8 cellular contexts compared by ENCODE assay signal in genomic region chr9:133120343-133121199, GRCh38. TPM values are rescaled to one million over a fixed set of nuclear protein-coding genes. Genes with fewer than 3 reads are reported as not detected.
DNase-seq lines count a peak whose midpoint lies in the region; ATAC-seq and TF ChIP-seq lines count a peak whose summit lies in the region.

No MANE protein-coding gene starts in this region.

- no peaks in the 10 kb centered on the region for H3K9me3 Mint-ChIP-seq in naive B cell

- H3K4me1 Mint-ChIP-seq in naive B cell = peaks cover 25 to 36% (median 33%) of the 10 kb centered on the region in 3 donors

- H3K4me3 Mint-ChIP-seq in naive B cell = peak overlapping the region; percentile 65 to 88 (median 80)

- peak overlapping the region in 4 of 6 donors; percentile 59 to 98 (median 86) for H3K27ac Mint-ChIP-seq in naive B cell

- no peak for DNase-seq in AG10803 (ENCODE audit: low read depth)
- DNase-seq in NCI-H69 (lab: John Stamatoyannopoulos, UW) = peak; percentile 76
- no peak for DNase-seq in naive B cell
- no peak for DNase-seq in hippocampal formation (lab: John Stamatoyannopoulos, UW)
- no peak for DNase-seq in ACHN
- DNase-seq in activated CD4-positive, alpha-beta T cell treated with anti-CD3 and anti-CD28 coated beads, Interleukin-2, amount 50 U/mL, for 1 hour = no peak

- in situ Hi-C loops in ACHN (cut with HindIII; ENCODE audit: low pct_ligation_motif_present, low pct_unique_long_range_greater_than_20kb, low sequenced_read_pairs) = no loop called here

- peak; percentile 7 for ATAC-seq in GM19328 (IDR thresholded peaks at IDR 0.05; ENCODE audit: unreplicated experiment)
- no peak for ATAC-seq in naive B cell (ENCODE audit: low read depth in 2 of 2)

- no peaks in the 10 kb centered on the region for H3K36me3 Mint-ChIP-seq in naive B cell

- peaks cover 72 to 87% of the 10 kb centered on the region in 2 donors for H3K4me1 ChIP-seq in duodenal mucosa (ENCODE audit: control insufficient read depth in 1 of 2, insufficient read depth in 2 of 2, low read length in 2 of 2)

- no peaks in the 10 kb centered on the region for H3K27me3 Mint-ChIP-seq in naive B cell

- no peaks in the 10 kb centered on the region for H3K9me3 ChIP-seq in duodenal mucosa (ENCODE audit: control insufficient read depth in 1 of 2, low read length in 2 of 2)

- no peaks in the 10 kb centered on the region for H3K36me3 ChIP-seq in duodenal mucosa (ENCODE audit: control insufficient read depth in 1 of 2, insufficient read depth in 2 of 2, low read length in 2 of 2)

- peak overlapping the region; percentile 74 for H3K4me3 ChIP-seq in AG10803 (ENCODE audit: low read length)
- H3K4me3 ChIP-seq in duodenal mucosa (ENCODE audit: low read depth in 1 of 2, low read length in 2 of 2) = peak overlapping the region; percentile 82 to 83

- peak overlapping the region; percentile 87 to 93 for H3K9ac ChIP-seq in duodenal mucosa (ENCODE audit: low read depth in 1 of 2, low read length in 2 of 2)

- H3K27me3 ChIP-seq in duodenal mucosa (ENCODE audit: control insufficient read depth in 1 of 2, insufficient read depth in 2 of 2, low read length in 2 of 2) = no peaks in the 10 kb centered on the region

- no peak for TF ChIP-seq CTCF in AG10803 (conservative IDR thresholded peaks at IDR 0.05; ENCODE audit: low read length)

- H3K27ac ChIP-seq in duodenal mucosa (ENCODE audit: low read depth, low read length) = peak overlapping the region; percentile 73

RNA-seq across cellular contexts. Expression of gene RALGDS, which starts 0.5 kb away (rescaled TPM):
- 10 to 100 TPM in 2 of 6 donors, 1 to 10 TPM in 4; 5.5 to 17.5 (median 8.7) TPM for polyA plus RNA-seq in naive B cell (ENCODE audit: low read depth in 6 of 6)

RNA-seq across cellular contexts. Expression of gene GBGT1, which starts 43.1 kb away (rescaled TPM):
- polyA plus RNA-seq in naive B cell (ENCODE audit: low read depth in 6 of 6) = 1 to 10 TPM in 5 of 6 donors, under 1 TPM in 1; 0.96 to 4.0 (median 2.4) TPM

RNA-seq across cellular contexts. Expression of gene CEL, which starts 58.8 kb away (rescaled TPM):
- polyA plus RNA-seq in naive B cell (ENCODE audit: low read depth in 6 of 6) = under 1 TPM in 1 of 6 donors, not detected in 5; 0.11 TPM
